ENCODE assay signal across 11 cellular contexts in the genomic region with DNA sequence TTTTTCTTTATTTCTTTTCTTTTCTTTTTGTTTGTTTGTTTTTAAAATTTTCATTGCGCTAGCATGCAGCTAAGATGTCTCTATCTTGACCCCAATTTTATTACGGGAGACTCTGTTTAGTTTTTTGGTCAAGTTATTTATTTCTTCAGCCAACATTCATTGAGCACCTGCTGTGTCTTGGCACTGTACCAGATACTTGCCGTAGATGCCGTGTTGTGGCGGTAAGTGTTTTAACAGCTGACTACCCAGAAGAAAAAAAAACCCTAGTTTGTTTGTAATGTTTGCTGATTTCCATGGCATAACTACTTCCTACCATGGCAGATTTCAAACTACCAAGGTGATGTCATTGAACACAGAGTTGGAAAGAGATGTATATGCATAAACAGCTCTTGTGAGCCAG.
DNase-seq lines count a peak whose midpoint lies in the region; ATAC-seq, FAIRE-seq and TF ChIP-seq lines count a peak whose summit lies in the region.
"Had no signal": no experiment of that assay in that cellular context is flagged by ENCODE, and none has a peak within 500 bp of the region (broad histone marks: within the 10 kb centered on the region; RNA-seq: fewer than 3 reads in every experiment).

No MANE protein-coding gene starts in this region.

- H3K27me3 Mint-ChIP-seq in endodermal cell (ENCODE audit: insufficient read depth): peaks cover 25% of the 10 kb centered on the region
- H3K27me3 Mint-ChIP-seq in T-helper 2 cell treated with Interferon-gamma antibody and Interleukin-4, amounts not matched to agents 5 μg/mL and 100 μg/mL, for 36 hours (ENCODE audit: low read depth): peaks cover 18% of the 10 kb centered on the region

- no peaks in the 10 kb centered on the region for H3K9me3 ChIP-seq in HEK293 (ENCODE audit: control insufficient read depth, insufficient read depth, low read depth, low read length)
- H3K9me3 ChIP-seq in mammary epithelial cell (replicated peaks; ENCODE audit: insufficient read depth, low read length): no peaks in the 10 kb centered on the region
- H3K9me3 ChIP-seq in pancreas: no peaks in the 10 kb centered on the region
- H3K9me3 ChIP-seq in endodermal cell (ENCODE audit: control insufficient read depth, low read length): no peaks in the 10 kb centered on the region
- H3K9me3 ChIP-seq: heart left ventricle had no signal

- POLR2A ChIA-PET in HEK293 (lab: Yijun Ruan, JAX): interaction anchor here (0.7 to 1.4 kb wide), 7 partner anchors 9 to 113 kb away, joined by 3 to 21 read pairs (median 4); partner anchors contain the start of gene UGCG

- H3K36me3 ChIP-seq in HEK293 (ENCODE audit: control insufficient read depth in 2 of 2, insufficient read depth in 1 of 2, low read length in 2 of 2) (no peaks in the 10 kb centered on the region), mammary epithelial cell (ENCODE audit: insufficient read depth, low read length) (no peaks in the 10 kb centered on the region), pancreas (no peaks in the 10 kb centered on the region), endodermal cell (ENCODE audit: control insufficient read depth, insufficient read depth, low read length) (no peaks in the 10 kb centered on the region)
- H3K36me3 ChIP-seq: heart left ventricle had no signal

- H3K9ac ChIP-seq in mammary epithelial cell (ENCODE audit: insufficient read depth, low read length) (no peak overlapping the region), endodermal cell (ENCODE audit: extremely low read depth, low read length, poor library complexity, severe bottlenecking) (no peak overlapping the region)

- H3K27me3 ChIP-seq in mammary epithelial cell (ENCODE audit: insufficient read depth, low read length) (no peaks in the 10 kb centered on the region), pancreas (no peaks in the 10 kb centered on the region), endodermal cell (ENCODE audit: control insufficient read depth, insufficient read depth, low read length, poor library complexity, severe bottlenecking) (no peaks in the 10 kb centered on the region)
- H3K27me3 ChIP-seq: heart left ventricle had no signal

- no TSS peak for BruUV-seq in mammary epithelial cell (replicated peaks; lab: Mats Ljungman, UMichigan)

- no peaks in the 10 kb centered on the region for H3K9me3 Mint-ChIP-seq in endodermal cell
- H3K9me3 Mint-ChIP-seq in T-helper 2 cell treated with Interferon-gamma antibody and Interleukin-4, amounts not matched to agents 5 μg/mL and 100 μg/mL, for 36 hours: no peaks in the 10 kb centered on the region

- H3K4me3 Mint-ChIP-seq in endodermal cell: no peak overlapping the region
- no peak overlapping the region for H3K4me3 Mint-ChIP-seq in T-helper 2 cell treated with Interferon-gamma antibody and Interleukin-4, amounts not matched to agents 5 μg/mL and 100 μg/mL, for 36 hours
- H3K4me3 Mint-ChIP-seq: activated CD4-positive, alpha-beta T cell treated with anti-CD3 and anti-CD28 coated beads for 36 hours had no signal

- ATAC-seq in pancreas (peak; percentile 54 to 76 (median 64)), GM21515 (IDR thresholded peaks at IDR 0.05; ENCODE audit: unreplicated experiment) (no peak)
- ATAC-seq: activated CD4-positive, alpha-beta T cell treated with anti-CD3 and anti-CD28 coated beads for 36 hours; heart left ventricle had no signal

- H3K27ac Mint-ChIP-seq in endodermal cell: no peak overlapping the region
- no peak overlapping the region for H3K27ac Mint-ChIP-seq in T-helper 2 cell treated with Interferon-gamma antibody and Interleukin-4, amounts not matched to agents 5 μg/mL and 100 μg/mL, for 36 hours
- H3K27ac Mint-ChIP-seq: activated CD4-positive, alpha-beta T cell treated with anti-CD3 and anti-CD28 coated beads for 36 hours had no signal

- H3K79me2 ChIP-seq in mammary epithelial cell (ENCODE audit: insufficient read depth, low read length): no peaks in the 10 kb centered on the region

- FAIRE-seq in pancreas (lab: Jason Lieb, UNC): no peak

- no peak overlapping the region for H2AFZ ChIP-seq in mammary epithelial cell (ENCODE audit: low read depth, low read length)

- TF ChIP-seq CTCF in HEK293 (tag by site-specific recombination; IDR thresholded peaks at IDR 0.05): no peak
- TF ChIP-seq CTCF in mammary epithelial cell (conservative IDR thresholded peaks at IDR 0.05 in 1 of 2, IDR thresholded peaks at IDR 0.05 in 1 of 2; ENCODE audit: extremely low read depth in 1 of 2, insufficient read depth in 1 of 2, low read depth in 1 of 2, low read length in 2 of 2): no peak
- no peak for TF ChIP-seq CTCF in pancreas (IDR thresholded peaks at IDR 0.05)
- no peak for TF ChIP-seq CTCF in endodermal cell (conservative IDR thresholded peaks at IDR 0.05)

- 80% methylated on average over 5 of the region's 5 CpGs for WGBS in mammary epithelial cell (ENCODE audit: low coverage, missing lambda C conversion rate)
- WGBS in pancreas, 2 donors: 24 to 27% methylated on average over 5 of the region's 5 CpGs
- 94 to 100% methylated on average over 1 to 5 of the region's 5 CpGs for WGBS in endodermal cell (ENCODE audit: insufficient coverage in 1 of 2, insufficient read length in 1 of 2), 2 experiments

- dilution Hi-C loops in mammary epithelial cell (cut with HindIII; ENCODE audit: low sequenced_read_pairs): no loop called here

- peaks cover 12% of the 10 kb centered on the region for H3K4me1 Mint-ChIP-seq in endodermal cell
- peaks cover 8% of the 10 kb centered on the region for H3K4me1 Mint-ChIP-seq in T-helper 2 cell treated with Interferon-gamma antibody and Interleukin-4, amounts not matched to agents 5 μg/mL and 100 μg/mL, for 36 hours (ENCODE audit: low read depth)

- CTCF ChIA-PET in HEK293 (lab: Yijun Ruan, JAX): interaction anchor here (0.6 to 1.5 kb wide), 6 partner anchors 9 to 113 kb away, joined by 3 to 7 read pairs (median 4); no protein-coding TSS in a partner anchor
- CTCF ChIA-PET in mammary epithelial cell (lab: Charles Lee; ENCODE audit: low non-redundant PET): no interaction called here

- H3K27ac ChIP-seq in HEK293 (ENCODE audit: extremely low read depth, low read depth, low read length) (peak overlapping the region; percentile 64), mammary epithelial cell (ENCODE audit: insufficient read depth, low read depth, low read length) (peak overlapping the region; percentile 96), pancreas (peak overlapping the region in 2 of 4 donors; percentile 61 to 74), endodermal cell (ENCODE audit: low read depth, low read length) (no peak overlapping the region)

- H3K4me3 ChIP-seq in HEK293 (ENCODE audit: low read depth, low read length) (no peak overlapping the region), mammary epithelial cell (replicated peaks in 1 of 3; ENCODE audit: insufficient read depth in 1 of 3, low read depth in 2 of 3, low read length in 3 of 3) (no peak overlapping the region), pancreas (no peak overlapping the region), endodermal cell (ENCODE audit: low read length) (no peak overlapping the region)
- H3K4me3 ChIP-seq: heart left ventricle had no signal

- H3K4me2 ChIP-seq in mammary epithelial cell (ENCODE audit: insufficient read depth, low read depth, low read length): no peak overlapping the region

- H3K4me1 ChIP-seq in HEK293 (ENCODE audit: control insufficient read depth, insufficient read depth, low read length) (peaks cover 19% of the 10 kb centered on the region), mammary epithelial cell (ENCODE audit: insufficient read depth, low read length) (peaks cover 60% of the 10 kb centered on the region), pancreas (peaks cover 0 to 44% (median 9%) of the 10 kb centered on the region in 3 donors), endodermal cell (ENCODE audit: control insufficient read depth, insufficient read depth, low read length) (peaks cover 12% of the 10 kb centered on the region)

- DNase-seq in NCI-H2227 (lab: John Stamatoyannopoulos, UW; ENCODE audit: unreplicated experiment) (peak; percentile 44), mammary epithelial cell (no peak), pancreas (peak in 4 of 6 donors; percentile 51 to 70 (median 56)), endodermal cell (no peak), NCI-H1694 treated with DMSO at 0.1 percent for 48 hours (lab: John Stamatoyannopoulos, UW) (no peak)
- no peak for DNase-seq in T-helper 2 cell treated with Interferon-gamma antibody and Interleukin-4, amounts not matched to agents 5 μg/mL and 100 μg/mL, for 36 hours (ENCODE audit: low spot score)
- DNase-seq: activated CD4-positive, alpha-beta T cell treated with anti-CD3 and anti-CD28 coated beads for 36 hours; heart left ventricle; nucleus accumbens had no signal

- no peaks in the 10 kb centered on the region for H4K20me1 ChIP-seq in mammary epithelial cell (ENCODE audit: insufficient read depth, low read length)

- in situ Hi-C loops in mammary epithelial cell (cut with MboI; ENCODE audit: low sequenced_read_pairs in 2 of 2): loop anchor here (10.0 to 25.0 kb wide), 3 partner anchors 53 to 101 kb away; no protein-coding TSS in a partner anchor

- H3K36me3 Mint-ChIP-seq in endodermal cell (ENCODE audit: low read depth): no peaks in the 10 kb centered on the region
- no peaks in the 10 kb centered on the region for H3K36me3 Mint-ChIP-seq in T-helper 2 cell treated with Interferon-gamma antibody and Interleukin-4, amounts not matched to agents 5 μg/mL and 100 μg/mL, for 36 hours (ENCODE audit: low read depth)

- intact Hi-C loops in mammary epithelial cell (cut with micrococcal nuclease): no loop called here
- intact Hi-C loops in pancreas (cut with DNase I): no loop called here

TF ChIP-seq in HEK293, 187 proteins besides CTCF, POLR2A, EP300 and RAD21 (continues in another document):
- TF ChIP-seq ZNF785 (tag by site-specific recombination; IDR thresholded peaks at IDR 0.05) (no peak), BCL11B (tag by site-specific recombination; IDR thresholded peaks at IDR 0.05; ENCODE audit: low read depth) (0 out of 2 replicates have a peak, but pooled peaks have one; percentile 56), ZNF169 (tag by site-specific recombination; IDR thresholded peaks at IDR 0.05) (no peak)
- TF ChIP-seq, protein P1, sequence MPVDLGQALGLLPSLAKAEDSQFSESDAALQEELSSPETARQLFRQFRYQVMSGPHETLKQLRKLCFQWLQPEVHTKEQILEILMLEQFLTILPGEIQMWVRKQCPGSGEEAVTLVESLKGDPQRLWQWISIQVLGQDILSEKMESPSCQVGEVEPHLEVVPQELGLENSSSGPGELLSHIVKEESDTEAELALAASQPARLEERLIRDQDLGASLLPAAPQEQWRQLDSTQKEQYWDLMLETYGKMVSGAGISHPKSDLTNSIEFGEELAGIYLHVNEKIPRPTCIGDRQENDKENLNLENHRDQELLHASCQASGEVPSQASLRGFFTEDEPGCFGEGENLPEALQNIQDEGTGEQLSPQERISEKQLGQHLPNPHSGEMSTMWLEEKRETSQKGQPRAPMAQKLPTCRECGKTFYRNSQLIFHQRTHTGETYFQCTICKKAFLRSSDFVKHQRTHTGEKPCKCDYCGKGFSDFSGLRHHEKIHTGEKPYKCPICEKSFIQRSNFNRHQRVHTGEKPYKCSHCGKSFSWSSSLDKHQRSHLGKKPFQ (tag by site-specific recombination; IDR thresholded peaks at IDR 0.05): peak; percentile 71; the same call in 1 of the 2 replicates

Comparison
In these comparisons a context has a peak if more than half of its experiments do, and no peak if none do; other contexts are left out.
1. DNase-seq: peak in NCI-H2227 (single experiment) and pancreas (4 of 6); none in mammary epithelial cell (single experiment), endodermal cell (single experiment), NCI-H1694 treated with DMSO at 0.1 percent for 48 hours (single experiment) and T-helper 2 cell treated with Interferon-gamma antibody and Interleukin-4, amounts not matched to agents 5 μg/mL and 100 μg/mL, for 36 hours (single experiment).